In the genomic region with DNA sequence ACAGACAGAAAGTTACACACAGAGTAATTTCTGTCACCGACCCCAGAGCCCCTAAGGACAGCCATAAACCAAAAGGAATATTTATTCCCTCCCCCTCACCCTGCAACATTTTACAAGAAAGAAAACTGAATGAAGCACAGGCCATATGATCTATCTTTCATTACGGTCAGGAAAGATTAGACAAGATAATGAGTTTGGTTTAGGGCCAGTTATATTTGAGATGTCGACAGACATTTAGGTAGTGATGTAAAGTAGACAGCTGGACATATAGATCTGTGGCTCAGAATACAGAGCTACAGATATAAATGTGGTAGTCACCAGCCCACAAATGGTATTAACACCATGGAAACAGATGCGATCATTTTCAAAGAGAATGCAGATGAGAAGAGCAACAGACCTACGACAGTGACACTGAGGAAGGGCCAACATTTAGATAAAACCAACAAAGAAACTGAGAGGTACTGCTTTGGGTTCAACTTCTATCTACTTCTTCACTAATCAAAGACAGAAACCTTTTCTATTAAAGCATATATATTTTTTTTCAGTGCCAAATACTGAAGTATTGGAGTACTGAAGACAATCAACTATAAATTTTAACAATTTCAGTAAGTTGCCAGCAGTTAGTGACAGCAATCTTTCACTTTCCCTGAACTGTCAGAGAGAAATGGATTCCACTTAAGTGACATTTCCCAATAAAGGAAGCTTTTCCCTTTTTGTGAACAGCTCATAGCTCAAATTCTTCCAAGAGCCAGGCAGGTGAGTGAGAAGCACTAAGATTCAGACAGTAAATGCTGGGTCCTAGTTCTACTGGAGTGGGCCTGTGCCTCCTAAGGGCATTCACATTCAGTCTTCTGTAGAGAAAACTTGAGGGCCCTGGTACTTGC, we compare ENCODE assay signal across 16 cellular contexts.
DNase-seq lines count a peak whose midpoint lies in the region; ATAC-seq, FAIRE-seq and TF ChIP-seq lines count a peak whose summit lies in the region.
"Had no signal": no experiment of that assay in that cellular context is flagged by ENCODE, and none has a peak within 500 bp of the region (broad histone marks: within the 10 kb centered on the region; RNA-seq: fewer than 3 reads in every experiment).

No MANE protein-coding gene starts in this region.

- H3K79me2 ChIP-seq in DND-41 (ENCODE audit: insufficient read depth, low read length) (peaks cover 100% of the 10 kb centered on the region), keratinocyte (ENCODE audit: control insufficient read depth, insufficient read depth, low read length) (peaks cover 72% of the 10 kb centered on the region), osteoblast (ENCODE audit: insufficient read depth, low read length) (peaks cover 86% of the 10 kb centered on the region)

- H3K36me3 ChIP-seq in A673 (ENCODE audit: insufficient read depth, low read length, poor library complexity, severe bottlenecking) (no peaks in the 10 kb centered on the region), DND-41 (ENCODE audit: insufficient read depth, low read length) (peaks cover 80% of the 10 kb centered on the region), keratinocyte (ENCODE audit: control insufficient read depth in 2 of 2, extremely low read depth in 1 of 2, insufficient read depth in 2 of 2, low read length in 2 of 2) (peaks cover 0 to 1% of the 10 kb centered on the region in 2 experiments), osteoblast (ENCODE audit: insufficient read depth, low read length) (no peaks in the 10 kb centered on the region)
- H3K36me3 ChIP-seq: gastroesophageal sphincter, ovary, stomach had no signal

- H2AFZ ChIP-seq in DND-41 (ENCODE audit: low read depth, low read length) = no peak overlapping the region
- H2AFZ ChIP-seq in keratinocyte (ENCODE audit: control insufficient read depth, low read length) = no peak overlapping the region
- no peak overlapping the region for H2AFZ ChIP-seq in osteoblast (ENCODE audit: low read length)

- H4K20me1 ChIP-seq in DND-41 (ENCODE audit: insufficient read depth, low read length) = peaks cover 97% of the 10 kb centered on the region
- H4K20me1 ChIP-seq in keratinocyte (ENCODE audit: control insufficient read depth, extremely low read depth, insufficient read depth, low read length) = peaks cover 2% of the 10 kb centered on the region
- H4K20me1 ChIP-seq in osteoblast (ENCODE audit: insufficient read depth, low read length) = peaks cover 27% of the 10 kb centered on the region

- peak; percentile 40 for DNase-seq in A673 (ENCODE audit: low spot score)
- DNase-seq in DND-41 = no peak
- peak; percentile 69 for DNase-seq in NCI-H82 treated with DMSO at 0.1 percent for 48 hours (lab: John Stamatoyannopoulos, UW; ENCODE audit: unreplicated experiment)
- DNase-seq in keratinocyte (ENCODE audit: low read depth, low spot score) = no peak
- no peak for DNase-seq in osteoblast (ENCODE audit: insufficient read length, low spot score, missing footprints)
- DNase-seq in foreskin keratinocyte = no peak
- DNase-seq: activated B cell treated with CpG ODN at 0.5 μM for 24 hours; activated CD8-positive, alpha-beta memory T cell treated with anti-CD3 and anti-CD28 coated beads for 24 hours; dermis blood vessel endothelial cell; EL; stomach had no signal

- H3K4me2 ChIP-seq in DND-41 (ENCODE audit: insufficient read depth, low read length) (peak overlapping the region; percentile 20; the same call in 1 of the 2 replicates), keratinocyte (ENCODE audit: control insufficient read depth, extremely low read depth, insufficient read depth, low read depth, low read length) (no peak overlapping the region), osteoblast (ENCODE audit: insufficient read depth, low read length) (no peak overlapping the region)

- H3K4me3 ChIP-seq in A673 (ENCODE audit: low read depth, low read length, poor library complexity, severe bottlenecking) (peak overlapping the region; percentile 6), DND-41 (ENCODE audit: low read depth in 1 of 2, low read length in 2 of 2) (no peak overlapping the region), keratinocyte (ENCODE audit: control insufficient read depth in 2 of 3, extremely low read depth in 1 of 3, insufficient read depth in 2 of 3, low read depth in 1 of 3, low read length in 3 of 3) (no peak overlapping the region), osteoblast (ENCODE audit: insufficient read depth, low read length) (no peak overlapping the region)
- H3K4me3 ChIP-seq: gastroesophageal sphincter, ovary, stomach had no signal

- H3K27ac ChIP-seq in A673 (ENCODE audit: low read depth, low read length, poor library complexity, severe bottlenecking) (peak overlapping the region; percentile 39), DND-41 (ENCODE audit: low read length) (peak overlapping the region; percentile 63), keratinocyte (ENCODE audit: control insufficient read depth, insufficient read depth, low read length) (no peak overlapping the region), osteoblast (ENCODE audit: low read depth, low read length) (no peak overlapping the region), foreskin keratinocyte (no peak overlapping the region)
- H3K27ac ChIP-seq: epithelial cell of prostate, gastroesophageal sphincter, stomach had no signal

- no peak for ATAC-seq in DND-41 (ENCODE audit: insufficient read depth, low read depth)
- ATAC-seq in GM18861 (IDR thresholded peaks at IDR 0.05; ENCODE audit: unreplicated experiment) = no peak
- no peak for ATAC-seq in GM19395 (IDR thresholded peaks at IDR 0.05; ENCODE audit: unreplicated experiment)
- ATAC-seq in foreskin keratinocyte = no peak
- ATAC-seq: gastroesophageal sphincter had no signal

- peak; percentile 39 for FAIRE-seq in keratinocyte (lab: Jason Lieb, UNC)

- no peak overlapping the region for H3K9ac ChIP-seq in DND-41 (ENCODE audit: low read depth, low read length)
- no peak overlapping the region for H3K9ac ChIP-seq in keratinocyte (ENCODE audit: control insufficient read depth, extremely low read depth, insufficient read depth, low read length)

- no peaks in the 10 kb centered on the region for H3K9me1 ChIP-seq in keratinocyte (ENCODE audit: control insufficient read depth, extremely low read depth, insufficient read depth, low read length)

- dilution Hi-C loops in keratinocyte (cut with MboI; ENCODE audit: extremely low pct_ligation_motif_present, low sequenced_read_pairs) = no loop called here

- H3K27me3 ChIP-seq in A673 (replicated peaks; ENCODE audit: insufficient read depth, low read depth, low read length, poor library complexity) (no peaks in the 10 kb centered on the region), DND-41 (ENCODE audit: insufficient read depth, low read length, poor library complexity) (no peaks in the 10 kb centered on the region), keratinocyte (ENCODE audit: control insufficient read depth, extremely low read depth, insufficient read depth, low read length) (no peaks in the 10 kb centered on the region), osteoblast (ENCODE audit: insufficient read depth, low read length) (no peaks in the 10 kb centered on the region), foreskin keratinocyte (no peaks in the 10 kb centered on the region)
- H3K27me3 ChIP-seq: gastroesophageal sphincter, ovary, stomach had no signal

- H3K9me3 ChIP-seq in A673 (ENCODE audit: low read depth, low read length, poor library complexity, severe bottlenecking) = no peaks in the 10 kb centered on the region
- H3K9me3 ChIP-seq in DND-41 (ENCODE audit: insufficient read depth, low read length, severe bottlenecking) = no peaks in the 10 kb centered on the region
- no peaks in the 10 kb centered on the region for H3K9me3 ChIP-seq in keratinocyte (ENCODE audit: control insufficient read depth, low read depth, low read length)
- no peaks in the 10 kb centered on the region for H3K9me3 ChIP-seq in osteoblast (ENCODE audit: low read depth, low read length)
- H3K9me3 ChIP-seq: gastroesophageal sphincter, ovary, stomach had no signal

- CTCF ChIA-PET in A673 (lab: Charles Lee) = interaction anchor here (0.6 kb wide), 1 partner anchor 90 kb away, joined by 3 read pairs; no protein-coding TSS in a partner anchor

- TF ChIP-seq CTCF in A673 (conservative IDR thresholded peaks at IDR 0.05; ENCODE audit: low read depth, low read length) (no peak), DND-41 (IDR thresholded peaks at IDR 0.05; ENCODE audit: borderline replicate concordance, extremely low read depth, low read length, poor library complexity, severe bottlenecking) (no peak), keratinocyte (optimal IDR thresholded peaks at IDR 0.05 in 1 of 3, IDR thresholded peaks at IDR 0.05 in 1 of 3, conservative IDR thresholded peaks at IDR 0.05 in 1 of 3; ENCODE audit: extremely low read depth in 1 of 3, insufficient read depth in 2 of 3, low read length in 3 of 3) (no peak), osteoblast (IDR thresholded peaks at IDR 0.05; ENCODE audit: extremely low read depth, low read depth, low read length) (no peak), foreskin keratinocyte (conservative IDR thresholded peaks at IDR 0.05) (no peak)

- intact Hi-C loops in A673 (cut with micrococcal nuclease; ENCODE audit: unreplicated experiment) = no loop called here

- BruUV-seq in A673 (replicated peaks; lab: Mats Ljungman, UMichigan) = no TSS peak

- POLR2A ChIA-PET in A673 (lab: Charles Lee; ENCODE audit: low non-redundant PET) = no interaction called here

- peaks cover 38% of the 10 kb centered on the region for H3K4me1 ChIP-seq in A673 (ENCODE audit: insufficient read depth, low read length, poor library complexity, severe bottlenecking)
- H3K4me1 ChIP-seq in DND-41 (ENCODE audit: insufficient read depth, low read length) = peaks cover 79% of the 10 kb centered on the region
- no peaks in the 10 kb centered on the region for H3K4me1 ChIP-seq in keratinocyte (ENCODE audit: control insufficient read depth, extremely low read depth, insufficient read depth, low read length)
- peaks cover 3% of the 10 kb centered on the region for H3K4me1 ChIP-seq in osteoblast (ENCODE audit: insufficient read depth, low read length)
- H3K4me1 ChIP-seq in foreskin keratinocyte = no peaks in the 10 kb centered on the region

Comparison
In these comparisons a context has a peak if more than half of its experiments do, and no peak if none do; other contexts are left out.
1. DNase-seq: peak in A673 (single experiment) and NCI-H82 treated with DMSO at 0.1 percent for 48 hours (single experiment); none in DND-41 (single experiment), keratinocyte (single experiment), osteoblast (single experiment) and foreskin keratinocyte (0 of 2).
2. H3K27ac ChIP-seq: peak in A673 (single experiment) and DND-41 (single experiment); none in keratinocyte (single experiment), osteoblast (single experiment) and foreskin keratinocyte (single experiment).